Comparison of ENCODE assay signal across 27 cellular contexts in genomic region chr14:18688346-18688745, GRCh38.
"Had no signal": no experiment of that assay in that cellular context is flagged by ENCODE, and none has a peak within 500 bp of the region (broad histone marks: within the 10 kb centered on the region; RNA-seq: fewer than 3 reads in every experiment).

No MANE protein-coding gene starts in this region.

- H3K36me3 ChIP-seq: gastrocnemius medialis, neutrophil, right lobe of liver, suprapubic skin, transverse colon, upper lobe of right lung, vagina had no signal

- H3K4me1 Mint-ChIP-seq: memory B cell; mesothelial cell of epicardium; naive B cell; neural crest cell; stimulated activated naive B cell treated with anti-CD40 and anti-IgM and Interleukin-4, amounts not matched to agents 10 μg/mL and 1 μg/mL and 100 μg/mL, for 72 hours had no signal

- H3K27ac Mint-ChIP-seq: memory B cell; mesothelial cell of epicardium; naive B cell; natural killer cell treated with Interleukin-12 subunit alpha and Interleukin-12 subunit beta and Interleukin-15 and Interleukin-18, amount 100 ng/mL, for 72 hours; progenitor cell of endocrine pancreas; stimulated activated naive B cell treated with anti-CD40 and anti-IgM and Interleukin-4, amounts not matched to agents 10 μg/mL and 1 μg/mL and 100 μg/mL, for 72 hours; stimulated activated naive CD8-positive, alpha-beta T cell treated with anti-CD3 and anti-CD28 coated beads, Interleukin-15, Interleukin-2, amounts not matched to agents 100 ng/mL and 50 ng/mL, for 24 hours had no signal

- ATAC-seq: esophagus mucosa; gastrocnemius medialis; mucosa of descending colon; natural killer cell treated with Interleukin-12 subunit alpha and Interleukin-12 subunit beta and Interleukin-15 and Interleukin-18, amount 100 ng/mL, for 72 hours; right lobe of liver; stimulated activated naive B cell treated with anti-CD40 and anti-IgM and Interleukin-4, amounts not matched to agents 10 μg/mL and 1 μg/mL and 100 μg/mL, for 72 hours; upper lobe of right lung had no signal

- H3K4me3 ChIP-seq: dorsolateral prefrontal cortex, gastrocnemius medialis, lung, mucosa of descending colon, right lobe of liver, suprapubic skin, transverse colon, upper lobe of right lung, vagina had no signal

- H3K4me3 Mint-ChIP-seq: memory B cell; mesothelial cell of epicardium; naive B cell; natural killer cell treated with Interleukin-12 subunit alpha and Interleukin-12 subunit beta and Interleukin-15 and Interleukin-18, amount 100 ng/mL, for 72 hours; neural crest cell; stimulated activated naive B cell treated with anti-CD40 and anti-IgM and Interleukin-4, amounts not matched to agents 10 μg/mL and 1 μg/mL and 100 μg/mL, for 72 hours; stimulated activated naive CD8-positive, alpha-beta T cell treated with anti-CD3 and anti-CD28 coated beads, Interleukin-15, Interleukin-2, amounts not matched to agents 100 ng/mL and 50 ng/mL, for 24 hours had no signal

- H3K9me3 ChIP-seq: gastrocnemius medialis, neutrophil, right lobe of liver, upper lobe of right lung, vagina had no signal

- H3K4me1 ChIP-seq: gastrocnemius medialis, parathyroid adenoma, right lobe of liver, suprapubic skin, transverse colon, upper lobe of right lung, vagina had no signal

- H3K9ac ChIP-seq: parathyroid adenoma had no signal

- DNase-seq: dorsolateral prefrontal cortex; effector CD4-positive, alpha-beta T cell; foreskin fibroblast; gastrocnemius medialis; head of caudate nucleus; mucosa of descending colon; naive B cell; right lobe of liver; small intestine; stimulated activated CD4-positive, alpha-beta T cell treated with anti-CD3 and anti-CD28 coated beads, Interleukin-15, amount 100 ng/mL, for 24 hours; stimulated activated CD4-positive, alpha-beta T cell treated with anti-CD3 and anti-CD28 coated beads, Interleukin-2, amount 100 ng/mL, for 48 hours; stimulated activated naive B cell treated with anti-CD40 and anti-IgM and Interleukin-4, amounts not matched to agents 10 μg/mL and 1 μg/mL and 100 μg/mL, for 72 hours; transverse colon; upper lobe of right lung had no signal

- H3K79me2 ChIP-seq: parathyroid adenoma had no signal

- H3K36me3 Mint-ChIP-seq: memory B cell; naive B cell; natural killer cell treated with Interleukin-12 subunit alpha and Interleukin-12 subunit beta and Interleukin-15 and Interleukin-18, amount 100 ng/mL, for 72 hours; stimulated activated naive B cell treated with anti-CD40 and anti-IgM and Interleukin-4, amounts not matched to agents 10 μg/mL and 1 μg/mL and 100 μg/mL, for 72 hours had no signal

- H3K27me3 Mint-ChIP-seq: memory B cell; naive B cell; natural killer cell treated with Interleukin-12 subunit alpha and Interleukin-12 subunit beta and Interleukin-15 and Interleukin-18, amount 100 ng/mL, for 72 hours; progenitor cell of endocrine pancreas; stimulated activated naive B cell treated with anti-CD40 and anti-IgM and Interleukin-4, amounts not matched to agents 10 μg/mL and 1 μg/mL and 100 μg/mL, for 72 hours; stimulated activated naive CD8-positive, alpha-beta T cell treated with anti-CD3 and anti-CD28 coated beads, Interleukin-15, Interleukin-2, amounts not matched to agents 100 ng/mL and 50 ng/mL, for 24 hours had no signal

- H3K27ac ChIP-seq: dorsolateral prefrontal cortex, epithelial cell of prostate, gastrocnemius medialis, neutrophil, parathyroid adenoma, right lobe of liver, suprapubic skin, transverse colon, upper lobe of right lung, vagina had no signal

- H2AFZ ChIP-seq: parathyroid adenoma had no signal

- H3K27me3 ChIP-seq: gastrocnemius medialis, neutrophil, suprapubic skin, transverse colon, upper lobe of right lung, vagina had no signal
